ENCODE assay signal across 15 cellular contexts in the genomic region with DNA sequence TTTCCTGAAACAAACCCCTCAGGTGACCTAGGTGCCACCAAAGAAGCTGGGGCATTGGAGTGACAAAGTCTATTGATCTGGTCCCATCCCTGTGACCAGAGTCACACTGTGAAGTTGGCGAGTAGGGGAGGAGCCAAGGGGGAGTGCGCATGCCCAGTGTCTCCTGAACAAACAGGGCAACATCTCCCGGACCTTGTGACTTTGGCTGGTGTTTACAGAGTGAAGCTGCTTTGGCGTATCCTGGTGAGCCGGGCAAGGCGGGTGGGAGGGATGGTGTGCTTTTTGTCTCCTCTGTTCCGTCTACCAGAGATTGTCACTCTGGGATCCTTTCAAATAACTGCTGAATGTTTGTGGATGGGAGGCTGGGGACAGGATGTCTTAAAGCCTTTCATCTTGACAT.
"Had no signal": no experiment of that assay in that cellular context is flagged by ENCODE, and none has a peak within 500 bp of the region (broad histone marks: within the 10 kb centered on the region; RNA-seq: fewer than 3 reads in every experiment).

No MANE protein-coding gene starts in this region.

- H3K9ac ChIP-seq: parathyroid adenoma had no signal

- H3K27me3 ChIP-seq: esophagus muscularis mucosa, neutrophil, thyroid gland had no signal

- H3K27ac Mint-ChIP-seq: activated naive CD8-positive, alpha-beta T cell treated with anti-CD3 and anti-CD28 coated beads, Interleukin-2, amount 10 ng/mL, durations not matched to agents 7 days and 5 days; immature natural killer cell; stimulated activated memory B cell treated with anti-CD40 and anti-IgM and Interleukin-4, amounts not matched to agents 10 μg/mL and 1 μg/mL and 100 μg/mL, for 72 hours had no signal

- H3K36me3 ChIP-seq: esophagus muscularis mucosa, neutrophil, thyroid gland had no signal

- H3K9me3 Mint-ChIP-seq: activated naive CD8-positive, alpha-beta T cell treated with anti-CD3 and anti-CD28 coated beads, Interleukin-2, amount 10 ng/mL, durations not matched to agents 7 days and 5 days; immature natural killer cell; stimulated activated memory B cell treated with anti-CD40 and anti-IgM and Interleukin-4, amounts not matched to agents 10 μg/mL and 1 μg/mL and 100 μg/mL, for 72 hours had no signal

- H3K4me3 Mint-ChIP-seq: activated naive CD8-positive, alpha-beta T cell treated with anti-CD3 and anti-CD28 coated beads, Interleukin-2, amount 10 ng/mL, durations not matched to agents 7 days and 5 days; brain; immature natural killer cell; naive thymus-derived CD4-positive, alpha-beta T cell; stimulated activated memory B cell treated with anti-CD40 and anti-IgM and Interleukin-4, amounts not matched to agents 10 μg/mL and 1 μg/mL and 100 μg/mL, for 72 hours had no signal

- H3K9me3 ChIP-seq: esophagus muscularis mucosa, neutrophil, thyroid gland had no signal

- H3K4me1 ChIP-seq: esophagus muscularis mucosa, thyroid gland had no signal

- H3K4me3 ChIP-seq: coronary artery, esophagus muscularis mucosa, thyroid gland had no signal

- H3K36me3 Mint-ChIP-seq: activated naive CD8-positive, alpha-beta T cell treated with anti-CD3 and anti-CD28 coated beads, Interleukin-2, amount 10 ng/mL, durations not matched to agents 7 days and 5 days; brain; immature natural killer cell; naive thymus-derived CD4-positive, alpha-beta T cell; stimulated activated memory B cell treated with anti-CD40 and anti-IgM and Interleukin-4, amounts not matched to agents 10 μg/mL and 1 μg/mL and 100 μg/mL, for 72 hours had no signal

- H3K27me3 Mint-ChIP-seq: activated naive CD8-positive, alpha-beta T cell treated with anti-CD3 and anti-CD28 coated beads, Interleukin-2, amount 10 ng/mL, durations not matched to agents 7 days and 5 days had no signal

- H3K4me1 Mint-ChIP-seq: immature natural killer cell; stimulated activated memory B cell treated with anti-CD40 and anti-IgM and Interleukin-4, amounts not matched to agents 10 μg/mL and 1 μg/mL and 100 μg/mL, for 72 hours had no signal

- DNase-seq: activated CD4-positive, alpha-beta T cell treated with anti-CD3 and anti-CD28 coated beads, Interleukin-2, amount 50 U/mL, for 1 hour; activated naive CD4-positive, alpha-beta T cell; activated naive CD8-positive, alpha-beta T cell treated with anti-CD3 and anti-CD28 coated beads, Interleukin-2, amount 10 ng/mL, durations not matched to agents 7 days and 5 days; activated T-cell treated with anti-CD3 and anti-CD28 coated beads for 4 hours; central memory CD4-positive, alpha-beta T cell; immature natural killer cell; naive thymus-derived CD4-positive, alpha-beta T cell; stimulated activated CD4-positive, alpha-beta T cell treated with anti-CD3 and anti-CD28 coated beads, Interleukin-2, amount 100 ng/mL, for 48 hours; thyroid gland had no signal
